In genomic region chr20:31700747-31701146, GRCh38 we compare ENCODE assay signal across 10 cellular contexts. TPM values are rescaled to one million over a fixed set of nuclear protein-coding genes. Genes with fewer than 3 reads are reported as not detected.
DNase-seq lines count a peak whose midpoint lies in the region; ATAC-seq and TF ChIP-seq lines count a peak whose summit lies in the region.
"Had no signal": no experiment of that assay in that cellular context is flagged by ENCODE, and none has a peak within 500 bp of the region (broad histone marks: within the 10 kb centered on the region; RNA-seq: fewer than 3 reads in every experiment).

No MANE protein-coding gene starts in this region.

- no peak for ATAC-seq in CD4-positive, CD25-positive, alpha-beta regulatory T cell (ENCODE audit: low read depth in 2 of 2)
- ATAC-seq in RWPE2 (ENCODE audit: low read depth) (no peak), gastrocnemius medialis (no peak), GM21529 (IDR thresholded peaks at IDR 0.05; ENCODE audit: unreplicated experiment) (no peak), HG02870 (IDR thresholded peaks at IDR 0.05; ENCODE audit: unreplicated experiment) (no peak)

- intact Hi-C loops in gastrocnemius medialis (cut with DNase I; ENCODE audit: low total_unique reads): no loop called here

- no peak overlapping the region for H3K27ac ChIP-seq in CD4-positive, CD25-positive, alpha-beta regulatory T cell (ENCODE audit: insufficient read depth, low read length, poor library complexity, severe bottlenecking)
- H3K27ac ChIP-seq in RWPE2 (ENCODE audit: poor library complexity, severe bottlenecking) (peak overlapping the region; percentile 99), gastrocnemius medialis (peak overlapping the region; percentile 86 to 93 (median 90))

- H3K4me1 ChIP-seq in CD4-positive, CD25-positive, alpha-beta regulatory T cell (ENCODE audit: control insufficient read depth, insufficient read depth, low read length, poor library complexity, severe bottlenecking): peaks cover 23% of the 10 kb centered on the region
- H3K4me1 ChIP-seq in RWPE2 (ENCODE audit: insufficient read depth, poor library complexity, severe bottlenecking) (peaks cover 78% of the 10 kb centered on the region), gastrocnemius medialis (peaks cover 74 to 86% of the 10 kb centered on the region in 2 donors)

- H3K4me3 Mint-ChIP-seq in CD4-positive, CD25-positive, alpha-beta regulatory T cell: no peak overlapping the region
- H3K4me3 Mint-ChIP-seq in endothelial cell (ENCODE audit: unreplicated experiment): no peak overlapping the region

- no peaks in the 10 kb centered on the region for H3K27me3 Mint-ChIP-seq in CD4-positive, CD25-positive, alpha-beta regulatory T cell
- H3K27me3 Mint-ChIP-seq in endothelial cell (ENCODE audit: unreplicated experiment): peaks cover 1% of the 10 kb centered on the region

- no peaks in the 10 kb centered on the region for H3K9me3 Mint-ChIP-seq in CD4-positive, CD25-positive, alpha-beta regulatory T cell
- H3K9me3 Mint-ChIP-seq in endothelial cell (ENCODE audit: unreplicated experiment): no peaks in the 10 kb centered on the region

- H3K36me3 Mint-ChIP-seq in CD4-positive, CD25-positive, alpha-beta regulatory T cell: peaks cover 38% of the 10 kb centered on the region
- H3K36me3 Mint-ChIP-seq in endothelial cell (ENCODE audit: low read depth, unreplicated experiment): peaks cover 19% of the 10 kb centered on the region

- H3K36me3 ChIP-seq in CD4-positive, CD25-positive, alpha-beta regulatory T cell (ENCODE audit: control insufficient read depth, insufficient read depth, low read length): peaks cover 14% of the 10 kb centered on the region
- H3K36me3 ChIP-seq in RWPE2 (ENCODE audit: low read depth) (peaks cover 97% of the 10 kb centered on the region), gastrocnemius medialis (no peaks in the 10 kb centered on the region)

- no peak for DNase-seq in CD4-positive, CD25-positive, alpha-beta regulatory T cell
- DNase-seq in RWPE2 (ENCODE audit: low spot score): no peak
- DNase-seq in endothelial cell (ENCODE audit: low spot score): no peak
- DNase-seq in gastrocnemius medialis: peak in 1 of 2 donors; percentile 34
- DNase-seq in islet precursor cell: no peak
- no peak for DNase-seq in activated gamma-delta T cell treated with Interleukin-2 at 50 U/mL for 16 hours
- DNase-seq: amygdala, NCI-H2081 treated with DMSO at 0.1 percent for 48 hours had no signal

- TF ChIP-seq CTCF in RWPE2 (IDR thresholded peaks at IDR 0.05; ENCODE audit: poor library complexity, severe bottlenecking) (no peak), endothelial cell (IDR thresholded peaks at IDR 0.05; ENCODE audit: unreplicated experiment) (no peak), gastrocnemius medialis (IDR thresholded peaks at IDR 0.05 in 4 of 5, conservative IDR thresholded peaks at IDR 0.05 in 1 of 5) (no peak)

- H3K9me3 ChIP-seq in CD4-positive, CD25-positive, alpha-beta regulatory T cell (ENCODE audit: control insufficient read depth in 2 of 2, low read length in 2 of 2): no peaks in the 10 kb centered on the region
- H3K9me3 ChIP-seq in RWPE2 (ENCODE audit: severe bottlenecking) (no peaks in the 10 kb centered on the region), gastrocnemius medialis (no peaks in the 10 kb centered on the region)

- peaks cover 24 to 64% (median 49%) of the 10 kb centered on the region in 4 donors for H3K4me1 Mint-ChIP-seq in CD4-positive, CD25-positive, alpha-beta regulatory T cell
- peaks cover 42% of the 10 kb centered on the region for H3K4me1 Mint-ChIP-seq in endothelial cell (ENCODE audit: unreplicated experiment)

- in situ Hi-C loops in gastrocnemius medialis (cut with MboI; ENCODE audit: low sequenced_read_pairs in 4 of 4): no loop called here

- H3K4me3 ChIP-seq in CD4-positive, CD25-positive, alpha-beta regulatory T cell (ENCODE audit: low read depth, low read length): no peak overlapping the region
- H3K4me3 ChIP-seq in RWPE2 (ENCODE audit: severe bottlenecking): no peak overlapping the region
- no peak overlapping the region for H3K4me3 ChIP-seq in gastrocnemius medialis

- H3K27ac Mint-ChIP-seq in CD4-positive, CD25-positive, alpha-beta regulatory T cell: peak overlapping the region; percentile 71 to 88 (median 86)
- peak overlapping the region; percentile 97 for H3K27ac Mint-ChIP-seq in endothelial cell (ENCODE audit: unreplicated experiment)

- H3K27me3 ChIP-seq in CD4-positive, CD25-positive, alpha-beta regulatory T cell (ENCODE audit: control insufficient read depth, insufficient read depth, low read length): no peaks in the 10 kb centered on the region
- no peaks in the 10 kb centered on the region for H3K27me3 ChIP-seq in RWPE2 (ENCODE audit: insufficient read depth, poor library complexity, severe bottlenecking)
- H3K27me3 ChIP-seq in gastrocnemius medialis: no peaks in the 10 kb centered on the region

- TF ChIP-seq POLR2A in gastrocnemius medialis (IDR thresholded peaks at IDR 0.05): no peak

RNA-seq across cellular contexts. Expression of gene BCL2L1, which starts 21.9 kb away (rescaled TPM):
- 38.1 TPM for total RNA-seq in CD4-positive, CD25-positive, alpha-beta regulatory T cell
- 10 to 100 TPM; 15.5 to 19.6 (median 17.3) TPM for polyA plus RNA-seq in CD4-positive, CD25-positive, alpha-beta regulatory T cell
- total RNA-seq in endothelial cell (ENCODE audit: unreplicated experiment): 52.9 TPM
- 10 to 100 TPM; 41.5 to 87.8 (median 55.3) TPM for total RNA-seq in gastrocnemius medialis

RNA-seq across cellular contexts. Expression of gene TPX2, which starts 38.3 kb away (rescaled TPM):
- total RNA-seq in CD4-positive, CD25-positive, alpha-beta regulatory T cell: 5.4 TPM
- 1 to 10 TPM; 3.1 to 6.3 (median 3.8) TPM for polyA plus RNA-seq in CD4-positive, CD25-positive, alpha-beta regulatory T cell
- 27.2 TPM for total RNA-seq in endothelial cell (ENCODE audit: unreplicated experiment)
- 1 to 10 TPM in 2 of 4 donors, under 1 TPM in 2; 0.46 to 1.9 (median 1.0) TPM for total RNA-seq in gastrocnemius medialis
